1 cellular context compared by ENCODE assay signal in the genomic region with DNA sequence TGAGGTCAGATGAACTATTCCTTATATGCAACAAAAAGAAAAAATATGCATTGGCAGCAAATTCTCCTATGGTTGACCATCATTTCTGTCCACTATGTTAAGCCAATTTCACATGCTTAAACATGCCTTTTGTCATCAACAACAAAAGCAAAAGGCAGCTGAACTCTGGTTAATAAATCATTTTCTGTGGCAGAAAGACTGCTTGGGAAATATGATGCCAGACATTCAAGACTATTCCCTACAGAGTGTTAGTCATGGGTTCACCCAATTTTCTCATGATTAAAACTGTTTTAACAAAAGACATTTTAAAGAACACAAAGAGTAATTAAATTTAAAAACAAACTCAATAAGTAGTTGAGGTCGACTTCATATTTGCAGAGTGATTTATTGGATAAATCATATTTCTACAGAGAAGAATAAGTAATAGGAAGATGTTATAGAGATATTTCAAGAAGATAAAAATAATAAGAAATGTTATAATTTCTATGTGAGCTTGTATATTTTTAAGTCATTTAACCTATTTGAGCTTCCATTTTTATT.
A peak's percentile ranks its signal among the peaks of the same experiment; 100 is the strongest.
TF ChIP-seq lines count a peak whose summit lies in the region.

No MANE protein-coding gene starts in this region.

TF ChIP-seq in SK-N-SH treated with all-trans-retinoic acid at 6 μM for 48 hours, 23 proteins besides CTCF, POLR2A, EP300 and RAD21 (continued from another document):
- TF ChIP-seq, protein P1, sequence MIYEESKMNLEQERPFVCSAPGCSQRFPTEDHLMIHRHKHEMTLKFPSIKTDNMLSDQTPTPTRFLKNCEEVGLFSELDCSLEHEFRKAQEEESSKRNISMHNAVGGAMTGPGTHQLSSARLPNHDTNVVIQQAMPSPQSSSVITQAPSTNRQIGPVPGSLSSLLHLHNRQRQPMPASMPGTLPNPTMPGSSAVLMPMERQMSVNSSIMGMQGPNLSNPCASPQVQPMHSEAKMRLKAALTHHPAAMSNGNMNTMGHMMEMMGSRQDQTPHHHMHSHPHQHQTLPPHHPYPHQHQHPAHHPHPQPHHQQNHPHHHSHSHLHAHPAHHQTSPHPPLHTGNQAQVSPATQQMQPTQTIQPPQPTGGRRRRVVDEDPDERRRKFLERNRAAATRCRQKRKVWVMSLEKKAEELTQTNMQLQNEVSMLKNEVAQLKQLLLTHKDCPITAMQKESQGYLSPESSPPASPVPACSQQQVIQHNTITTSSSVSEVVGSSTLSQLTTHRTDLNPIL (CRISPR knock-in tag; IDR thresholded peaks at IDR 0.05; ENCODE audit: low read depth) = no peak
- TF ChIP-seq ESRRG (CRISPR knock-in tag; IDR thresholded peaks at IDR 0.05) (no peak), ZC3H10 (CRISPR knock-in tag; IDR thresholded peaks at IDR 0.05) (peak; percentile 55; the same call in 1 of the 2 replicates), TCF4 (CRISPR knock-in tag; IDR thresholded peaks at IDR 0.05; ENCODE audit: borderline replicate concordance) (no peak)
- TF ChIP-seq, protein P2, sequence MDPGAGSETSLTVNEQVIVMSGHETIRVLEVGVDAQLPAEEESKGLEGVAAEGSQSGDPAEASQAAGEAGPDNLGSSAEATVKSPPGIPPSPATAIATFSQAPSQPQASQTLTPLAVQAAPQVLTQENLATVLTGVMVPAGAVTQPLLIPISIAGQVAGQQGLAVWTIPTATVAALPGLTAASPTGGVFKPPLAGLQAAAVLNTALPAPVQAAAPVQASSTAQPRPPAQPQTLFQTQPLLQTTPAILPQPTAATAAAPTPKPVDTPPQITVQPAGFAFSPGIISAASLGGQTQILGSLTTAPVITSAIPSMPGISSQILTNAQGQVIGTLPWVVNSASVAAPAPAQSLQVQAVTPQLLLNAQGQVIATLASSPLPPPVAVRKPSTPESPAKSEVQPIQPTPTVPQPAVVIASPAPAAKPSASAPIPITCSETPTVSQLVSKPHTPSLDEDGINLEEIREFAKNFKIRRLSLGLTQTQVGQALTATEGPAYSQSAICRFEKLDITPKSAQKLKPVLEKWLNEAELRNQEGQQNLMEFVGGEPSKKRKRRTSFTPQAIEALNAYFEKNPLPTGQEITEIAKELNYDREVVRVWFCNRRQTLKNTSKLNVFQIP (CRISPR knock-in tag; IDR thresholded peaks at IDR 0.05; ENCODE audit: borderline replicate concordance, low read depth) = no peak
- TF ChIP-seq, protein P3, sequence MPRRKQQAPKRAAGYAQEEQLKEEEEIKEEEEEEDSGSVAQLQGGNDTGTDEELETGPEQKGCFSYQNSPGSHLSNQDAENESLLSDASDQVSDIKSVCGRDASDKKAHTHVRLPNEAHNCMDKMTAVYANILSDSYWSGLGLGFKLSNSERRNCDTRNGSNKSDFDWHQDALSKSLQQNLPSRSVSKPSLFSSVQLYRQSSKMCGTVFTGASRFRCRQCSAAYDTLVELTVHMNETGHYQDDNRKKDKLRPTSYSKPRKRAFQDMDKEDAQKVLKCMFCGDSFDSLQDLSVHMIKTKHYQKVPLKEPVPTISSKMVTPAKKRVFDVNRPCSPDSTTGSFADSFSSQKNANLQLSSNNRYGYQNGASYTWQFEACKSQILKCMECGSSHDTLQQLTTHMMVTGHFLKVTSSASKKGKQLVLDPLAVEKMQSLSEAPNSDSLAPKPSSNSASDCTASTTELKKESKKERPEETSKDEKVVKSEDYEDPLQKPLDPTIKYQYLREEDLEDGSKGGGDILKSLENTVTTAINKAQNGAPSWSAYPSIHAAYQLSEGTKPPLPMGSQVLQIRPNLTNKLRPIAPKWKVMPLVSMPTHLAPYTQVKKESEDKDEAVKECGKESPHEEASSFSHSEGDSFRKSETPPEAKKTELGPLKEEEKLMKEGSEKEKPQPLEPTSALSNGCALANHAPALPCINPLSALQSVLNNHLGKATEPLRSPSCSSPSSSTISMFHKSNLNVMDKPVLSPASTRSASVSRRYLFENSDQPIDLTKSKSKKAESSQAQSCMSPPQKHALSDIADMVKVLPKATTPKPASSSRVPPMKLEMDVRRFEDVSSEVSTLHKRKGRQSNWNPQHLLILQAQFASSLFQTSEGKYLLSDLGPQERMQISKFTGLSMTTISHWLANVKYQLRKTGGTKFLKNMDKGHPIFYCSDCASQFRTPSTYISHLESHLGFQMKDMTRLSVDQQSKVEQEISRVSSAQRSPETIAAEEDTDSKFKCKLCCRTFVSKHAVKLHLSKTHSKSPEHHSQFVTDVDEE (CRISPR knock-in tag; IDR thresholded peaks at IDR 0.05) = no peak
